Comparison of ENCODE assay signal across 1 cellular context in genomic region chr4:184267673-184268573, GRCh38.
A peak's percentile ranks its signal among the peaks of the same experiment; 100 is the strongest.
TF ChIP-seq lines count a peak whose summit lies in the region.

No MANE protein-coding gene starts in this region.

TF ChIP-seq in K562, 482 proteins besides CTCF, POLR2A, EP300 and RAD21 (continued from another document and continues in another):
- TF ChIP-seq TBL1XR1 (IDR thresholded peaks at IDR 0.05; ENCODE audit: low read length in 2 of 2) (0 out of 4 replicates have a peak, but pooled peaks of 1 of the 2 experiments have one; percentile 5), PRMT5 (CRISPR knock-in tag; IDR thresholded peaks at IDR 0.05) (no peak), MAFK (IDR thresholded peaks at IDR 0.05; ENCODE audit: low read length) (peak; percentile 85), ZNF639 (CRISPR knock-in tag; conservative IDR thresholded peaks at IDR 0.05 in 1 of 2, IDR thresholded peaks at IDR 0.05 in 1 of 2) (0 out of 4 replicates have a peak, but pooled peaks of 1 of the 2 experiments have one; percentile 27), DLX4 (CRISPR knock-in tag; IDR thresholded peaks at IDR 0.05) (no peak), ZNF583 (CRISPR knock-in tag; IDR thresholded peaks at IDR 0.05) (no peak), TRIM25 (IDR thresholded peaks at IDR 0.05; ENCODE audit: borderline replicate concordance) (no peak), CBFB (CRISPR knock-in tag; IDR thresholded peaks at IDR 0.05) (no peak), CBX2 (IDR thresholded peaks at IDR 0.05; ENCODE audit: insufficient read depth, low read length, poor library complexity, severe bottlenecking) (no peak), WHSC1 (IDR thresholded peaks at IDR 0.05; ENCODE audit: low read length) (no peak), POLR2H (tag; IDR thresholded peaks at IDR 0.05; ENCODE audit: low read depth) (0 out of 2 replicates have a peak, but pooled peaks have one; percentile 38), BMI1 (IDR thresholded peaks at IDR 0.05; ENCODE audit: low read length) (no peak), SMARCA4 (IDR thresholded peaks at IDR 0.05) (peak; percentile 67), EP400 (IDR thresholded peaks at IDR 0.05) (peak; percentile 26; the same call in 1 of the 2 replicates), TRIM24 (IDR thresholded peaks at IDR 0.05) (no peak), U2AF2 (optimal IDR thresholded peaks at IDR 0.05; ENCODE audit: low read depth, low read length) (no peak), ZNF24 (IDR thresholded peaks at IDR 0.05) (no peak), POLR3A (IDR thresholded peaks at IDR 0.05; ENCODE audit: borderline replicate concordance, extremely low read depth, insufficient read depth, insufficient read length) (no peak), RBM39 (optimal IDR thresholded peaks at IDR 0.05; ENCODE audit: low read depth, low read length) (no peak), MGA (IDR thresholded peaks at IDR 0.05) (peak; percentile 64), NR2F6 (CRISPR knock-in tag; IDR thresholded peaks at IDR 0.05) (no peak), HMGXB4 (CRISPR knock-in tag; IDR thresholded peaks at IDR 0.05) (no peak), ATF2 (CRISPR knock-in tag; IDR thresholded peaks at IDR 0.05) (no peak), TAF9B (IDR thresholded peaks at IDR 0.05; ENCODE audit: partially characterized antibody) (peak; percentile 48), ZNF785 (CRISPR knock-in tag; IDR thresholded peaks at IDR 0.05) (no peak), THRA (IDR thresholded peaks at IDR 0.05) (no peak), SRSF3 (IDR thresholded peaks at IDR 0.05; ENCODE audit: insufficient read depth, low read length) (no peak), TCF7 (IDR thresholded peaks at IDR 0.05; ENCODE audit: borderline replicate concordance) (no peak), TAL1 (IDR thresholded peaks at IDR 0.05) (no peak), ARID2 (IDR thresholded peaks at IDR 0.05) (no peak), TOE1 (IDR thresholded peaks at IDR 0.05; ENCODE audit: borderline replicate concordance) (no peak), TOE1 (CRISPR knock-in tag; IDR thresholded peaks at IDR 0.05; ENCODE audit: borderline replicate concordance, low read depth) (no peak), HSF4 (CRISPR knock-in tag; IDR thresholded peaks at IDR 0.05; ENCODE audit: borderline replicate concordance) (no peak), ARID1B (IDR thresholded peaks at IDR 0.05) (peak; percentile 60), POLR2B (IDR thresholded peaks at IDR 0.05; ENCODE audit: low read depth, partially characterized antibody) (peak; percentile 22), GATAD2A (IDR thresholded peaks at IDR 0.05) (no peak)
